ENCODE assay signal across 16 cellular contexts in the genomic region with DNA sequence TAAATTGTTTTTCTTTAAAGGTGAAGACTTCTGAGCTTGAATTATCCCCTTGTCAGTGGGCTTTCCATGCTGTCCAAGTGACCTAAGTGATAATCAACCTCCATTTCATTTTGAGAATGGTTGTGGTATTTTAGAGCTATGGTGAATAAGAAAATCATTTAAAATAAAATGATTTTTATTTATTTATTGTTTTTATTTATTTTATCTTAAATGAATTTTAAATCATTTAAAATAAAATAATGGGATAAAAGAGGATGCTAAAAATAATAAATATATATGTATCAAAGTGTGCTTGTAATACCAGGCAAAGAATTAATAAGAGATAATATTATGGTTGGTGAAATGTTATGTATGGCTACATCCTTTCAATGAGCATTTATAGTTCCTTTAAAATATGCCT. TPM values are rescaled to one million over a fixed set of nuclear protein-coding genes. Genes with fewer than 3 reads are reported as not detected.
DNase-seq lines count a peak whose midpoint lies in the region; ATAC-seq, FAIRE-seq and TF ChIP-seq lines count a peak whose summit lies in the region.
"Had no signal": no experiment of that assay in that cellular context is flagged by ENCODE, and none has a peak within 500 bp of the region (broad histone marks: within the 10 kb centered on the region; RNA-seq: fewer than 3 reads in every experiment).

No MANE protein-coding gene starts in this region.

- TF ChIP-seq POLR2A in breast epithelium (IDR thresholded peaks at IDR 0.05): no peak
- TF ChIP-seq POLR2A in gastrocnemius medialis (IDR thresholded peaks at IDR 0.05): no peak

- no peaks in the 10 kb centered on the region for H3K9me3 ChIP-seq in breast epithelium
- no peaks in the 10 kb centered on the region for H3K9me3 ChIP-seq in adipocyte (ENCODE audit: control insufficient read depth, low read length)
- no peaks in the 10 kb centered on the region for H3K9me3 ChIP-seq in stomach smooth muscle (ENCODE audit: control insufficient read depth in 2 of 2, low read length in 2 of 2)
- H3K9me3 ChIP-seq in kidney (ENCODE audit: control insufficient read depth in 1 of 2, low read length in 2 of 2): no peaks in the 10 kb centered on the region
- no peaks in the 10 kb centered on the region for H3K9me3 ChIP-seq in gastrocnemius medialis
- H3K9me3 ChIP-seq: BLaER1 treated with 17β-estradiol and CSF1 and Interleukin-3, amounts not matched to agents 10 nM and 100 nM had no signal

- H3K4me3 ChIP-seq in breast epithelium (no peak overlapping the region), adipocyte (ENCODE audit: low read length) (no peak overlapping the region), stomach smooth muscle (ENCODE audit: low read length in 2 of 2) (no peak overlapping the region), kidney (ENCODE audit: low read length in 2 of 2) (no peak overlapping the region), gastrocnemius medialis (no peak overlapping the region)
- H3K4me3 ChIP-seq: BLaER1 treated with 17β-estradiol and CSF1 and Interleukin-3, amounts not matched to agents 10 nM and 100 nM had no signal

- no peaks in the 10 kb centered on the region for H3K27me3 Mint-ChIP-seq in MCF 10A (ENCODE audit: insufficient read depth, unreplicated experiment)

- CTCF ChIA-PET in MCF 10A (lab: Yijun Ruan, JAX): interaction anchor here (0.7 to 0.8 kb wide), 2 partner anchors 290 to 802 kb away, joined by 3 read pairs; no protein-coding TSS in a partner anchor

- H3K4me1 Mint-ChIP-seq in MCF 10A (ENCODE audit: insufficient read depth, unreplicated experiment): peaks cover 40% of the 10 kb centered on the region
- H3K4me1 Mint-ChIP-seq: CD4-positive, CD25-positive, alpha-beta regulatory T cell; H9 had no signal

- intact Hi-C loops in MCF 10A (cut with micrococcal nuclease): no loop called here
- intact Hi-C loops in breast epithelium (cut with DNase I; ENCODE audit: low total_unique reads): no loop called here
- intact Hi-C loops in kidney (cut with DNase I): no loop called here
- intact Hi-C loops in gastrocnemius medialis (cut with DNase I; ENCODE audit: low total_unique reads): no loop called here

- no peak overlapping the region for H3K27ac ChIP-seq in breast epithelium
- peak overlapping the region; percentile 89 for H3K27ac ChIP-seq in stomach smooth muscle (ENCODE audit: low read length)
- H3K27ac ChIP-seq in kidney (ENCODE audit: low read depth in 2 of 2, low read length in 2 of 2): no peak overlapping the region
- H3K27ac ChIP-seq in gastrocnemius medialis: no peak overlapping the region
- H3K27ac ChIP-seq: 22Rv1; BLaER1 treated with 17β-estradiol and CSF1 and Interleukin-3, amounts not matched to agents 10 nM and 100 nM had no signal

- peak; percentile 52 for FAIRE-seq in RCC 7860 (lab: Jason Lieb, UNC)
- no peak for FAIRE-seq in kidney (lab: Jason Lieb, UNC)

- TF ChIP-seq CTCF in MCF 10A (IDR thresholded peaks at IDR 0.05; ENCODE audit: unreplicated experiment) (no peak), breast epithelium (IDR thresholded peaks at IDR 0.05) (no peak), kidney (IDR thresholded peaks at IDR 0.05; ENCODE audit: borderline replicate concordance, extremely low read depth, insufficient read depth) (no peak), gastrocnemius medialis (IDR thresholded peaks at IDR 0.05 in 4 of 5, conservative IDR thresholded peaks at IDR 0.05 in 1 of 5) (no peak)

- H3K4me1 ChIP-seq in breast epithelium: no peaks in the 10 kb centered on the region
- peaks cover 91% of the 10 kb centered on the region for H3K4me1 ChIP-seq in adipocyte (ENCODE audit: control insufficient read depth, insufficient read depth, low read length)
- peaks cover 41% of the 10 kb centered on the region for H3K4me1 ChIP-seq in stomach smooth muscle (ENCODE audit: control insufficient read depth, insufficient read depth, low read length)
- no peaks in the 10 kb centered on the region for H3K4me1 ChIP-seq in kidney (ENCODE audit: control insufficient read depth in 1 of 2, insufficient read depth in 1 of 2, low read depth in 1 of 2, low read length in 2 of 2)
- H3K4me1 ChIP-seq in gastrocnemius medialis: peaks cover 12 to 24% of the 10 kb centered on the region in 2 donors
- H3K4me1 ChIP-seq: BLaER1 treated with 17β-estradiol and CSF1 and Interleukin-3, amounts not matched to agents 10 nM and 100 nM had no signal

- H3K36me3 ChIP-seq in breast epithelium (no peaks in the 10 kb centered on the region), adipocyte (ENCODE audit: control insufficient read depth, insufficient read depth, low read length, severe bottlenecking) (peaks cover 96% of the 10 kb centered on the region), stomach smooth muscle (ENCODE audit: control insufficient read depth in 2 of 2, insufficient read depth in 2 of 2, low read length in 2 of 2) (peaks cover 12 to 15% of the 10 kb centered on the region in 2 donors), kidney (ENCODE audit: control insufficient read depth in 1 of 2, insufficient read depth in 2 of 2, low read length in 2 of 2) (no peaks in the 10 kb centered on the region), gastrocnemius medialis (no peaks in the 10 kb centered on the region)
- H3K36me3 ChIP-seq: BLaER1 treated with 17β-estradiol and CSF1 and Interleukin-3, amounts not matched to agents 10 nM and 100 nM had no signal

- H3K27ac Mint-ChIP-seq in MCF 10A (ENCODE audit: low read depth, unreplicated experiment): peak overlapping the region; percentile 35
- H3K27ac Mint-ChIP-seq: CD4-positive, CD25-positive, alpha-beta regulatory T cell had no signal

- DNase-seq in MCF 10A (ENCODE audit: unreplicated experiment) (no peak), breast epithelium (ENCODE audit: low spot score in 2 of 2) (no peak), RCC 7860 (ENCODE audit: low spot score) (no peak), adipocyte (ENCODE audit: low read depth) (no peak), kidney (no peak), gastrocnemius medialis (no peak), mucosa of gallbladder (ENCODE audit: low spot score) (no peak)
- DNase-seq: ACHN; CD4-positive, CD25-positive, alpha-beta regulatory T cell; DMS53; GF-D8; GOT3; H9 had no signal

- in situ Hi-C loops in gastrocnemius medialis (cut with MboI; ENCODE audit: low sequenced_read_pairs in 4 of 4): no loop called here

- H3K9ac ChIP-seq in adipocyte (ENCODE audit: low read length): peak overlapping the region; percentile 40
- H3K9ac ChIP-seq in stomach smooth muscle (ENCODE audit: low read length in 2 of 2): no peak overlapping the region
- H3K9ac ChIP-seq in kidney (ENCODE audit: low read length in 2 of 2): no peak overlapping the region
- H3K9ac ChIP-seq: BLaER1 treated with 17β-estradiol and CSF1 and Interleukin-3, amounts not matched to agents 10 nM and 100 nM had no signal

- H3K9me3 Mint-ChIP-seq in MCF 10A (ENCODE audit: unreplicated experiment): no peaks in the 10 kb centered on the region
- H3K9me3 Mint-ChIP-seq: H9 had no signal

- BruUV-seq in MCF 10A (replicated peaks; lab: Mats Ljungman, UMichigan): no TSS peak

- no peak overlapping the region for H3K4me3 Mint-ChIP-seq in MCF 10A (ENCODE audit: unreplicated experiment)
- H3K4me3 Mint-ChIP-seq: CD4-positive, CD25-positive, alpha-beta regulatory T cell; H9 had no signal

- no peak for ATAC-seq in gastrocnemius medialis

- POLR2A ChIA-PET in MCF 10A (lab: Yijun Ruan, JAX): interaction anchor here (1.9 kb wide), 1 partner anchor 13 kb away, joined by 5 read pairs; no protein-coding TSS in a partner anchor

- peaks cover 83% of the 10 kb centered on the region for H3K36me3 Mint-ChIP-seq in MCF 10A (ENCODE audit: insufficient read depth, unreplicated experiment)
- H3K36me3 Mint-ChIP-seq: CD4-positive, CD25-positive, alpha-beta regulatory T cell had no signal

- H3K27me3 ChIP-seq in breast epithelium (no peaks in the 10 kb centered on the region), adipocyte (replicated peaks; ENCODE audit: control insufficient read depth, insufficient read depth, low read length) (no peaks in the 10 kb centered on the region), stomach smooth muscle (ENCODE audit: control insufficient read depth in 1 of 2, insufficient read depth in 2 of 2, low read length in 2 of 2) (no peaks in the 10 kb centered on the region), gastrocnemius medialis (no peaks in the 10 kb centered on the region)
- H3K27me3 ChIP-seq: BLaER1 treated with 17β-estradiol and CSF1 and Interleukin-3, amounts not matched to agents 10 nM and 100 nM had no signal

RNA-seq across cellular contexts. Expression of a gene that starts 24.5 kb away (rescaled TPM):
- total RNA-seq in MCF 10A (2022) (225 and 267 TPM in 2 replicates), breast epithelium (100 to 1,000 TPM; 117 to 729 (median 154) TPM), kidney (67.2 TPM), gastrocnemius medialis (10 to 100 TPM; 64.7 to 87.8 (median 71.2) TPM), mucosa of gallbladder (239 TPM)
- 15.7 TPM for polyA plus RNA-seq in kidney (ENCODE audit: insufficient read depth, low read depth, low replicate concordance)
- total RNA-seq: CD4-positive, CD25-positive, alpha-beta regulatory T cell had no signal

RNA-seq across cellular contexts. Expression of a gene that starts 49.8 kb away (rescaled TPM):
- total RNA-seq in MCF 10A (2022) (155 and 171 TPM in 2 replicates), breast epithelium (100 to 1,000 TPM in 1 of 3 donors, 10 to 100 TPM in 2; 63.3 to 311 (median 97.6) TPM), kidney (50.8 TPM), gastrocnemius medialis (10 to 100 TPM; 12.7 to 26.2 (median 14.9) TPM), mucosa of gallbladder (91.3 TPM)
- 23.1 TPM for polyA plus RNA-seq in kidney (ENCODE audit: insufficient read depth, low read depth, low replicate concordance)
- total RNA-seq: CD4-positive, CD25-positive, alpha-beta regulatory T cell had no signal
- polyA plus RNA-seq: CD4-positive, CD25-positive, alpha-beta regulatory T cell had no signal
